ENCODE assay signal across 8 cellular contexts in genomic region chr15:84981711-84982300, GRCh38. TPM values are rescaled to one million over a fixed set of nuclear protein-coding genes. Genes with fewer than 3 reads are reported as not detected.
DNase-seq lines count a peak whose midpoint lies in the region; ATAC-seq and TF ChIP-seq lines count a peak whose summit lies in the region.

PDE8A (plus strand) TSS chr15:84981856; CDS start chr15:84982163, 307 bp downstream.

- peaks cover 43% of the 10 kb centered on the region for H3K4me1 Mint-ChIP-seq in CD14-positive monocyte

- H2AFZ ChIP-seq in SU-DHL-6 (ENCODE audit: low read depth, low read length, severe bottlenecking): peak within 1 kb of the TSS; percentile 97

- H3K4me3 ChIP-seq in SU-DHL-6 (ENCODE audit: insufficient read depth, low read length, poor library complexity, severe bottlenecking) (peak within 1 kb of the TSS; percentile 92), breast epithelium (peak within 1 kb of the TSS; percentile 79 to 92 (median 90))

- H3F3A ChIP-seq in SU-DHL-6 (ENCODE audit: insufficient read depth): peaks cover 9% of the 10 kb centered on the region

- H3K9me2 ChIP-seq in SU-DHL-6 (replicated peaks; ENCODE audit: insufficient read depth, low read length): no peaks in the 10 kb centered on the region

- H3K9ac ChIP-seq in SU-DHL-6 (ENCODE audit: low read length): peak within 1 kb of the TSS; percentile 64

- H3K4me3 Mint-ChIP-seq in CD14-positive monocyte: peak within 1 kb of the TSS; percentile 97 to 99

- peak within 1 kb of the TSS; percentile 93 to 98 (median 97) for H3K27ac Mint-ChIP-seq in CD14-positive monocyte

- peaks cover 14 to 24% (median 15%) of the 10 kb centered on the region in 3 donors for H3K27me3 Mint-ChIP-seq in CD14-positive monocyte (ENCODE audit: low read depth in 3 of 3)

- H3K9me3 Mint-ChIP-seq in CD14-positive monocyte: no peaks in the 10 kb centered on the region

- DNase-seq in CD14-positive monocyte (ENCODE audit: low spot score) (peak; percentile 56), breast epithelium (ENCODE audit: low spot score in 2 of 2) (no peak), islet precursor cell (peak; percentile 70), NCI-H187 (lab: John Stamatoyannopoulos, UW) (no peak)
- DNase-seq in stimulated activated CD4-positive, alpha-beta T cell treated with anti-CD3 and anti-CD28 coated beads, TNF-alpha, amount 100 ng/mL, for 24 hours (ENCODE audit: low read depth in 3 of 3): peak; percentile 6 to 18 (median 9)

- TF ChIP-seq POLR2A in breast epithelium (IDR thresholded peaks at IDR 0.05): no peak

- H3K79me2 ChIP-seq in SU-DHL-6 (ENCODE audit: insufficient read depth, low read length): no peaks in the 10 kb centered on the region

- no peaks in the 10 kb centered on the region for H3K36me3 ChIP-seq in SU-DHL-6 (ENCODE audit: low read length)
- H3K36me3 ChIP-seq in breast epithelium: no peaks in the 10 kb centered on the region

- TF ChIP-seq CTCF in CD14-positive monocyte (IDR thresholded peaks at IDR 0.05) (no peak), SU-DHL-6 (IDR thresholded peaks at IDR 0.05; ENCODE audit: insufficient read depth, low read length, poor library complexity, severe bottlenecking) (no peak), breast epithelium (IDR thresholded peaks at IDR 0.05) (no peak)

- H3K9me3 ChIP-seq in SU-DHL-6 (ENCODE audit: insufficient read depth, low read length): no peaks in the 10 kb centered on the region
- H3K9me3 ChIP-seq in breast epithelium: no peaks in the 10 kb centered on the region

- no peaks in the 10 kb centered on the region for H4K20me1 ChIP-seq in SU-DHL-6 (ENCODE audit: low read depth, low read length)

- no peaks in the 10 kb centered on the region for H3K4me1 ChIP-seq in breast epithelium

- peak within 1 kb of the TSS; percentile 60 for H3K4me2 ChIP-seq in SU-DHL-6 (ENCODE audit: low read depth, low read length, poor library complexity, severe bottlenecking)

- intact Hi-C loops in CD14-positive monocyte (cut with micrococcal nuclease): loop anchor here in 1 of 2 donors (5.0 to 10.0 kb wide), 2 partner anchors 60 to 267 kb away; partner anchors contain the start of gene SEC11A
- intact Hi-C loops in breast epithelium (cut with DNase I; ENCODE audit: low total_unique reads): loop anchor here (5.0 kb wide), 1 partner anchor 720 kb away; no protein-coding TSS in a partner anchor

- no peaks in the 10 kb centered on the region for H3K27me3 ChIP-seq in SU-DHL-6 (ENCODE audit: low read length)
- H3K27me3 ChIP-seq in breast epithelium: no peaks in the 10 kb centered on the region

- peaks cover 0 to 5% of the 10 kb centered on the region in 2 donors for H3K36me3 Mint-ChIP-seq in CD14-positive monocyte

- peak; percentile 22 for ATAC-seq in GM19023 (IDR thresholded peaks at IDR 0.05; ENCODE audit: unreplicated experiment)
- ATAC-seq in HG03108 (IDR thresholded peaks at IDR 0.05; ENCODE audit: unreplicated experiment): peak; percentile 23

- peak within 1 kb of the TSS; percentile 70 for H3K27ac ChIP-seq in SU-DHL-6 (ENCODE audit: low read depth, low read length)
- H3K27ac ChIP-seq in breast epithelium: peak within 1 kb of the TSS; percentile 88 to 93

RNA-seq across cellular contexts. Expression of gene PDE8A, which starts in this region (rescaled TPM):
- 1 to 10 TPM; 2.8 to 4.9 TPM for polyA plus RNA-seq in CD14-positive monocyte
- total RNA-seq in breast epithelium: 10 to 100 TPM; 45.1 to 60.5 (median 58.3) TPM

Comparison
In these comparisons a context has a peak if more than half of its experiments do, and no peak if none do; other contexts are left out.
1. DNase-seq: peak in CD14-positive monocyte (single experiment), islet precursor cell (single experiment) and stimulated activated CD4-positive, alpha-beta T cell treated with anti-CD3 and anti-CD28 coated beads, TNF-alpha, amount 100 ng/mL, for 24 hours (3 of 3); none in breast epithelium (0 of 2) and NCI-H187 (0 of 2).